Comparison of ENCODE assay signal across 9 cellular contexts in genomic region chr20:58388028-58388601, GRCh38. TPM values are rescaled to one million over a fixed set of nuclear protein-coding genes. Genes with fewer than 3 reads are reported as not detected.
DNase-seq lines count a peak whose midpoint lies in the region; ATAC-seq and TF ChIP-seq lines count a peak whose summit lies in the region.
"Had no signal": no experiment of that assay in that cellular context is flagged by ENCODE, and none has a peak within 500 bp of the region (broad histone marks: within the 10 kb centered on the region; RNA-seq: fewer than 3 reads in every experiment).

No MANE protein-coding gene starts in this region.

- TF ChIP-seq POLR2A in breast epithelium (IDR thresholded peaks at IDR 0.05), result no peak
- TF ChIP-seq POLR2A in transverse colon (IDR thresholded peaks at IDR 0.05), result no peak

- H3K4me3 ChIP-seq in breast epithelium (peak overlapping the region; percentile 79 to 86 (median 85)), transverse colon (peak overlapping the region in 3 of 4 donors; percentile 68 to 82 (median 78))

- H3K9me3 ChIP-seq in breast epithelium, result no peaks in the 10 kb centered on the region
- H3K9me3 ChIP-seq in transverse colon, result no peaks in the 10 kb centered on the region

- POLR2A ChIA-PET in MCF 10A (lab: Yijun Ruan, JAX), result interaction anchor here (0.5 to 3.7 kb wide), 17 partner anchors 11 to 654 kb away, joined by 3 to 65 read pairs (median 5); partner anchors contain the start of gene STX16
- POLR2A ChIA-PET in activated naive CD8-positive, alpha-beta T cell treated with anti-CD3 and anti-CD28 coated beads, Interleukin-2, amount 10 ng/mL, durations not matched to agents 7 days and 5 days (lab: Charles Lee), result interaction anchor here (0.7 to 1.6 kb wide), 7 partner anchors 11 to 1552 kb away, joined by 3 to 10 read pairs (median 6); partner anchors contain the start of genes FAM217B, PPP1R3D and STX16

- H3K4me1 Mint-ChIP-seq in MCF 10A (ENCODE audit: insufficient read depth, unreplicated experiment), result peaks cover 25% of the 10 kb centered on the region
- peaks cover 24% of the 10 kb centered on the region for H3K4me1 Mint-ChIP-seq in activated naive CD8-positive, alpha-beta T cell treated with anti-CD3 and anti-CD28 coated beads, Interleukin-2, amount 10 ng/mL, durations not matched to agents 7 days and 5 days
- peaks cover 23% of the 10 kb centered on the region for H3K4me1 Mint-ChIP-seq in mesothelial cell of epicardium

- no peak for ATAC-seq in activated naive CD8-positive, alpha-beta T cell treated with anti-CD3 and anti-CD28 coated beads, Interleukin-2, amount 10 ng/mL, durations not matched to agents 7 days and 5 days (ENCODE audit: low read depth)
- no peak for ATAC-seq in GM21526 (IDR thresholded peaks at IDR 0.05; ENCODE audit: low FRiP score, unreplicated experiment)

- 63 to 65% methylated on average over 4 of the region's 4 CpGs for WGBS in transverse colon (ENCODE audit: low coverage in 1 of 2), 2 donors

- H3K36me3 ChIP-seq in breast epithelium (no peaks in the 10 kb centered on the region), transverse colon (no peaks in the 10 kb centered on the region)

- no peak overlapping the region for H3K4me3 Mint-ChIP-seq in MCF 10A (ENCODE audit: unreplicated experiment)
- peak overlapping the region; percentile 82 for H3K4me3 Mint-ChIP-seq in activated naive CD8-positive, alpha-beta T cell treated with anti-CD3 and anti-CD28 coated beads, Interleukin-2, amount 10 ng/mL, durations not matched to agents 7 days and 5 days
- peak overlapping the region; percentile 75 for H3K4me3 Mint-ChIP-seq in mesothelial cell of epicardium

- intact Hi-C loops in breast epithelium (cut with DNase I; ENCODE audit: low total_unique reads) (no loop called here), MCF 10A (cut with micrococcal nuclease) (no loop called here), transverse colon (cut with DNase I; ENCODE audit: low total_unique reads) (no loop called here)

- no peaks in the 10 kb centered on the region for H3K27me3 Mint-ChIP-seq in MCF 10A (ENCODE audit: insufficient read depth, unreplicated experiment)
- H3K27me3 Mint-ChIP-seq in activated naive CD8-positive, alpha-beta T cell treated with anti-CD3 and anti-CD28 coated beads, Interleukin-2, amount 10 ng/mL, durations not matched to agents 7 days and 5 days, result peaks cover 7% of the 10 kb centered on the region
- H3K27me3 Mint-ChIP-seq in mesothelial cell of epicardium (ENCODE audit: low read depth), result no peaks in the 10 kb centered on the region

- CTCF ChIA-PET in MCF 10A (lab: Yijun Ruan, JAX), result interaction anchor here (0.6 to 2.1 kb wide), 2 partner anchors 10 to 151 kb away, joined by 3 to 6 read pairs; no protein-coding TSS in a partner anchor

- TF ChIP-seq EP300 in transverse colon (IDR thresholded peaks at IDR 0.05; ENCODE audit: low read depth), result no peak

- H3K36me3 Mint-ChIP-seq in MCF 10A (ENCODE audit: insufficient read depth, unreplicated experiment), result peaks cover 6% of the 10 kb centered on the region
- peaks cover 23% of the 10 kb centered on the region for H3K36me3 Mint-ChIP-seq in activated naive CD8-positive, alpha-beta T cell treated with anti-CD3 and anti-CD28 coated beads, Interleukin-2, amount 10 ng/mL, durations not matched to agents 7 days and 5 days
- peaks cover 9% of the 10 kb centered on the region for H3K36me3 Mint-ChIP-seq in mesothelial cell of epicardium

- H3K9me3 Mint-ChIP-seq in MCF 10A (ENCODE audit: unreplicated experiment), result no peaks in the 10 kb centered on the region
- H3K9me3 Mint-ChIP-seq in activated naive CD8-positive, alpha-beta T cell treated with anti-CD3 and anti-CD28 coated beads, Interleukin-2, amount 10 ng/mL, durations not matched to agents 7 days and 5 days, result no peaks in the 10 kb centered on the region
- H3K9me3 Mint-ChIP-seq in mesothelial cell of epicardium, result peaks cover 8% of the 10 kb centered on the region

- H3K4me1 ChIP-seq in breast epithelium (peaks cover 0 to 10% of the 10 kb centered on the region in 2 donors), transverse colon (peaks cover 11 to 29% (median 21%) of the 10 kb centered on the region in 4 donors)

- no TSS peak for BruUV-seq in MCF 10A (replicated peaks; lab: Mats Ljungman, UMichigan)

- H3K27ac Mint-ChIP-seq in MCF 10A (ENCODE audit: low read depth, unreplicated experiment), result no peak overlapping the region
- no peak overlapping the region for H3K27ac Mint-ChIP-seq in activated naive CD8-positive, alpha-beta T cell treated with anti-CD3 and anti-CD28 coated beads, Interleukin-2, amount 10 ng/mL, durations not matched to agents 7 days and 5 days
- no peak overlapping the region for H3K27ac Mint-ChIP-seq in mesothelial cell of epicardium

- H3K27me3 ChIP-seq in breast epithelium (no peaks in the 10 kb centered on the region), transverse colon (no peaks in the 10 kb centered on the region)
- H3K27me3 ChIP-seq: BE2C had no signal

- H3K27ac ChIP-seq in breast epithelium (peak overlapping the region; percentile 92 to 95), transverse colon (peak overlapping the region; percentile 92 to 96 (median 94))

- TF ChIP-seq CTCF in breast epithelium (IDR thresholded peaks at IDR 0.05) (no peak), MCF 10A (IDR thresholded peaks at IDR 0.05; ENCODE audit: unreplicated experiment) (no peak), mesothelial cell of epicardium (IDR thresholded peaks at IDR 0.05; ENCODE audit: unreplicated experiment) (no peak), transverse colon (IDR thresholded peaks at IDR 0.05) (no peak), GM13977 (IDR thresholded peaks at IDR 0.05; ENCODE audit: extremely low read depth, insufficient read depth, missing control alignments) (no peak)

- DNase-seq in breast epithelium (ENCODE audit: low spot score in 2 of 2) (no peak), MCF 10A (ENCODE audit: unreplicated experiment) (no peak), mesothelial cell of epicardium (ENCODE audit: low spot score in 2 of 2, unreplicated experiment in 2 of 2) (no peak), transverse colon (no peak), T1000 (lab: John Stamatoyannopoulos, UW) (no peak), GM13977 (ENCODE audit: low spot score) (no peak)
- no peak for DNase-seq in activated naive CD8-positive, alpha-beta T cell treated with anti-CD3 and anti-CD28 coated beads, Interleukin-2, amount 10 ng/mL, durations not matched to agents 7 days and 5 days

- in situ Hi-C loops in transverse colon (cut with MboI; ENCODE audit: low pct_ligation_motif_present in 1 of 4, low pct_unique_long_range_greater_than_20kb in 1 of 4, low sequenced_read_pairs in 3 of 4) (no loop called here), GM13977 (cut with MboI; ENCODE audit: low pct_unique_long_range_greater_than_20kb, low sequenced_read_pairs, unreplicated experiment) (no loop called here)

RNA-seq across cellular contexts. Expression of gene VAPB, which starts 0.9 kb away (rescaled TPM):
- total RNA-seq in breast epithelium (10 to 100 TPM; 18.6 to 18.9 (median 18.7) TPM), MCF 10A (2022) (60.4 and 61.2 TPM in 2 replicates), mesothelial cell of epicardium (46.7 to 52.9 TPM (median 47.5 TPM) in 3 replicates), transverse colon (10 to 100 TPM; 11.6 to 44.8 (median 28.0) TPM)
- 10 to 100 TPM; 32.8 to 35.6 TPM for total RNA-seq in activated naive CD8-positive, alpha-beta T cell treated with anti-CD3 and anti-CD28 coated beads, Interleukin-2, amount 10 ng/mL, durations not matched to agents 7 days and 5 days
